In genomic region chr2:8525236-8525581, GRCh38 we compare ENCODE assay signal across 13 cellular contexts.
A peak's percentile ranks its signal among the peaks of the same experiment; 100 is the strongest.
DNase-seq lines count a peak whose midpoint lies in the region; ATAC-seq and TF ChIP-seq lines count a peak whose summit lies in the region.
"Had no signal": no experiment of that assay in that cellular context is flagged by ENCODE, and none has a peak within 500 bp of the region (broad histone marks: within the 10 kb centered on the region; RNA-seq: fewer than 3 reads in every experiment).

No MANE protein-coding gene starts in this region.

- H3K4me3 Mint-ChIP-seq in natural killer cell: peak overlapping the region; percentile 13
- no peak overlapping the region for H3K4me3 Mint-ChIP-seq in type B pancreatic cell
- H3K4me3 Mint-ChIP-seq: activated naive CD8-positive, alpha-beta T cell; endodermal cell had no signal

- peaks cover 15% of the 10 kb centered on the region; the same call in 1 of the 2 replicates for H3K79me2 ChIP-seq in OCI-LY7 (ENCODE audit: insufficient read depth, low read depth, low read length)

- POLR2A ChIA-PET in OCI-LY7 (lab: Charles Lee): interaction anchor here (0.8 to 12.8 kb wide), 16 partner anchors 9 to 291 kb away, joined by 3 to 107 read pairs (median 12); partner anchors contain the start of gene ID2

- H3K9me3 Mint-ChIP-seq in natural killer cell: no peaks in the 10 kb centered on the region
- no peaks in the 10 kb centered on the region for H3K9me3 Mint-ChIP-seq in type B pancreatic cell
- H3K9me3 Mint-ChIP-seq: activated B cell treated with CpG ODN at 0.5 μM for 24 hours, endodermal cell had no signal

- ATAC-seq in Right ventricle myocardium inferior (peak; percentile 7), natural killer cell (no peak)

- TF ChIP-seq CTCF in right atrium auricular region (IDR thresholded peaks at IDR 0.05): no peak
- TF ChIP-seq CTCF in OCI-LY7 (conservative IDR thresholded peaks at IDR 0.05; ENCODE audit: low read length): no peak
- TF ChIP-seq CTCF in natural killer cell (IDR thresholded peaks at IDR 0.05): no peak
- TF ChIP-seq CTCF in type B pancreatic cell (conservative IDR thresholded peaks at IDR 0.05): no peak

- no peaks in the 10 kb centered on the region for H4K20me1 ChIP-seq in OCI-LY7 (ENCODE audit: insufficient read depth, low read length)

- intact Hi-C loops in Right ventricle myocardium inferior (cut with DNase I) (loop anchor here (2.0 kb wide), 1 partner anchor 158 kb away; the partner anchor contains the start of gene ID2), OCI-LY7 (cut with micrococcal nuclease; ENCODE audit: unreplicated experiment) (loop anchor here (1.0 to 10.0 kb wide), 8 partner anchors 20 to 890 kb away; no protein-coding TSS in a partner anchor), natural killer cell (cut with micrococcal nuclease) (loop anchor here (2.0 to 5.0 kb wide), 2 partner anchors 18 to 157 kb away; partner anchors contain the start of gene ID2)

- H2AFZ ChIP-seq in OCI-LY7 (ENCODE audit: low read length): no peak overlapping the region; the same call in 1 of the 2 replicates
- H2AFZ ChIP-seq: PC-9 had no signal

- H3K36me3 ChIP-seq in right atrium auricular region: no peaks in the 10 kb centered on the region
- H3K36me3 ChIP-seq in OCI-LY7 (ENCODE audit: insufficient read depth, low read length): peaks cover 6% of the 10 kb centered on the region

- H3K27me3 Mint-ChIP-seq in natural killer cell (ENCODE audit: low read depth in 2 of 2) (no peaks in the 10 kb centered on the region), type B pancreatic cell (no peaks in the 10 kb centered on the region)
- H3K27me3 Mint-ChIP-seq: activated naive CD8-positive, alpha-beta T cell had no signal

- no peak overlapping the region for H3K27ac ChIP-seq in right atrium auricular region
- H3K27ac ChIP-seq in OCI-LY7 (ENCODE audit: low read depth, low read length, poor library complexity, severe bottlenecking): peak overlapping the region; percentile 95
- H3K27ac ChIP-seq: PC-9 had no signal

- H3K4me3 ChIP-seq in right atrium auricular region (no peak overlapping the region), OCI-LY7 (ENCODE audit: low read depth, low read length, poor library complexity, severe bottlenecking) (peak overlapping the region; percentile 37)
- H3K4me3 ChIP-seq: PC-9 had no signal

- no peaks in the 10 kb centered on the region for H3K27me3 ChIP-seq in right atrium auricular region

- CTCF ChIA-PET in OCI-LY7 (lab: Charles Lee; ENCODE audit: unreplicated experiment): interaction anchor here (0.8 to 1.2 kb wide), 3 partner anchors 20 to 157 kb away, joined by 3 to 6 read pairs (median 3); partner anchors contain the start of gene ID2

- H3K36me3 Mint-ChIP-seq in natural killer cell: no peaks in the 10 kb centered on the region
- H3K36me3 Mint-ChIP-seq in type B pancreatic cell: no peaks in the 10 kb centered on the region
- H3K36me3 Mint-ChIP-seq: activated naive CD8-positive, alpha-beta T cell had no signal

- H3K4me2 ChIP-seq in OCI-LY7 (ENCODE audit: low read length): peak overlapping the region; percentile 78
- H3K4me2 ChIP-seq: PC-9 had no signal

- H3K4me1 ChIP-seq in right atrium auricular region (peaks cover 0 to 21% of the 10 kb centered on the region in 2 donors), OCI-LY7 (ENCODE audit: insufficient read depth, low read length, poor library complexity, severe bottlenecking) (peaks cover 100% of the 10 kb centered on the region)

- no peaks in the 10 kb centered on the region for H3K9me2 ChIP-seq in OCI-LY7 (ENCODE audit: insufficient read depth, low read length)

- H3K4me1 Mint-ChIP-seq in natural killer cell: peaks cover 73 to 82% of the 10 kb centered on the region in 2 donors
- H3K4me1 Mint-ChIP-seq in type B pancreatic cell (ENCODE audit: unreplicated experiment): peaks cover 30% of the 10 kb centered on the region

- H3K9me3 ChIP-seq in right atrium auricular region (no peaks in the 10 kb centered on the region), OCI-LY7 (ENCODE audit: low read length) (no peaks in the 10 kb centered on the region)

- BruUV-seq in OCI-LY7 (replicated peaks; lab: Mats Ljungman, UMichigan): no TSS peak

- no peak for DNase-seq in Right ventricle myocardium inferior (ENCODE audit: missing footprints)
- DNase-seq in right atrium auricular region (ENCODE audit: low spot score): no peak
- no peak for DNase-seq in OCI-LY7 (ENCODE audit: low spot score)
- DNase-seq in natural killer cell: no peak
- no peak for DNase-seq in type B pancreatic cell (ENCODE audit: extremely low spot score, unreplicated experiment)
- no peak for DNase-seq in NCI-H2227 (lab: John Stamatoyannopoulos, UW; ENCODE audit: unreplicated experiment)
- no peak for DNase-seq in stimulated activated CD4-positive, alpha-beta T cell treated with anti-CD3 and anti-CD28 coated beads, Interleukin-2, amount 100 ng/mL, for 24 hours
- DNase-seq in OCI-M1 (lab: John Stamatoyannopoulos, UW): no peak
- DNase-seq: activated B cell treated with CpG ODN at 0.5 μM for 24 hours, T-helper 2 cell had no signal

- H3K27ac Mint-ChIP-seq in natural killer cell (peak overlapping the region; percentile 54 to 91), type B pancreatic cell (peak overlapping the region; percentile 79)
- H3K27ac Mint-ChIP-seq: activated B cell treated with CpG ODN at 0.5 μM for 24 hours; activated naive CD8-positive, alpha-beta T cell; endodermal cell had no signal
